In the genomic region with DNA sequence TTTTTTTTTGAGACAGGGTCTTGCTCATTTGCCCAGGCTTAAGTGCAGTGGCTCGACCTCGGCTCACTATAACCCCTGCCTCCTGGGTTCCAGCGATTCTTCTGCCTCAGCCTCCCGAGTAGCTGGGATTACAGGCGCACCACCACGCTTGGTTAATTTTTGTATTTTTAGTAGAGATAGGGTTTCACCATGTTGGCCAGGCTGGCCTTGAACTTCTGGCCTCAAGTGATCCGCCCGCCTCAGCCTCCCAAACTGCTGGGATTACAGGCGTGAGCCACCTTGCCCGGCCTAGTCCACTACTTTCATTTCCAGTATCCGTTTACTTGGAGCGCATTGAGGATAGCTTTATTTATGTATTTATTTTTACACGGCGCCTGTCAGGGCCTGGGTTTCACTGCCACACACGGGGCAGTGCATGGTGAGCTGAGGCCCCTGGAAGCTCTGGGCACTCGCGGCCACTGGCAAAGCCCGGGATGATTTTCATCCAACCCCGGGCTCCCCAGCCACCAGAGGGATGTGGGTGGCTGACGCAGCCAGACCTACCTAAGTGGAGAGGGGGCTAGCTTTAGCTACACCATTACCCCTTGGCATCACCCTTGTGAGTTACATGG, we compare ENCODE assay signal across 23 cellular contexts. TPM values are rescaled to one million over a fixed set of nuclear protein-coding genes. Genes with fewer than 3 reads are reported as not detected.
DNase-seq lines count a peak whose midpoint lies in the region; ATAC-seq, FAIRE-seq and TF ChIP-seq lines count a peak whose summit lies in the region.
"Had no signal": no experiment of that assay in that cellular context is flagged by ENCODE, and none has a peak within 500 bp of the region (broad histone marks: within the 10 kb centered on the region; RNA-seq: fewer than 3 reads in every experiment).

No MANE protein-coding gene starts in this region.

- H3K9me3 Mint-ChIP-seq in activated T-helper 17 cell treated with anti-CD3 and anti-CD28 coated beads, Interleukin-2, amount 50 U/mL, for 72 hours: no peaks in the 10 kb centered on the region
- no peaks in the 10 kb centered on the region for H3K9me3 Mint-ChIP-seq in nephron
- H3K9me3 Mint-ChIP-seq in nephron progenitor cell: no peaks in the 10 kb centered on the region
- H3K9me3 Mint-ChIP-seq: activated CD4-positive, alpha-beta memory T cell treated with anti-CD3 and anti-CD28 coated beads for 36 hours; activated naive CD4-positive, alpha-beta T cell treated with anti-CD3 and anti-CD28 coated beads, Interleukin-2, amount 50 U/mL, for 72 hours; CD4-positive, CD25-positive, alpha-beta regulatory T cell; type B pancreatic cell had no signal

- no peak overlapping the region for H3K4me3 ChIP-seq in tibial artery
- H3K4me3 ChIP-seq: breast epithelium, right lobe of liver had no signal

- DNase-seq in activated T-cell treated with anti-CD3 and anti-CD28 coated beads, Interleukin-2, amount 50 U/mL, for 1 hour: peak; percentile 13
- DNase-seq in activated T-cell treated with anti-CD3 and anti-CD28 coated beads for 4 hours: no peak
- peak in 1 of 2 donors; percentile 52 for DNase-seq in tibial artery
- DNase-seq in HTR-8/SVneo (ENCODE audit: insufficient read length, low spot score): no peak
- DNase-seq in nephron progenitor cell: no peak
- DNase-seq in DMS53 treated with DMSO at 0.1 percent for 48 hours (lab: John Stamatoyannopoulos, UW; ENCODE audit: unreplicated experiment): no peak
- DNase-seq: 8988T, NCI-H2029 treated with DMSO at 0.1 percent for 48 hours had no signal

- H3K27ac ChIP-seq in tibial artery: peak overlapping the region; percentile 99
- H3K27ac ChIP-seq: right lobe of liver had no signal

- intact Hi-C loops in tibial artery (cut with DNase I; ENCODE audit: low total_unique reads): loop anchor here (10.0 kb wide), 1 partner anchor 218 kb away; a partner anchor contains a TSS

- H3K36me3 Mint-ChIP-seq in activated T-helper 17 cell treated with anti-CD3 and anti-CD28 coated beads, Interleukin-2, amount 50 U/mL, for 72 hours (ENCODE audit: low read depth): no peaks in the 10 kb centered on the region
- no peaks in the 10 kb centered on the region for H3K36me3 Mint-ChIP-seq in nephron (ENCODE audit: low read depth)
- no peaks in the 10 kb centered on the region for H3K36me3 Mint-ChIP-seq in nephron progenitor cell (ENCODE audit: low read depth)
- H3K36me3 Mint-ChIP-seq: activated CD4-positive, alpha-beta memory T cell treated with anti-CD3 and anti-CD28 coated beads for 36 hours; activated naive CD4-positive, alpha-beta T cell treated with anti-CD3 and anti-CD28 coated beads, Interleukin-2, amount 50 U/mL, for 72 hours; CD4-positive, CD25-positive, alpha-beta regulatory T cell; type B pancreatic cell had no signal

- peak overlapping the region; percentile 3 for H3K4me3 Mint-ChIP-seq in activated T-helper 17 cell treated with anti-CD3 and anti-CD28 coated beads, Interleukin-2, amount 50 U/mL, for 72 hours
- no peak overlapping the region for H3K4me3 Mint-ChIP-seq in nephron
- H3K4me3 Mint-ChIP-seq in nephron progenitor cell: no peak overlapping the region
- H3K4me3 Mint-ChIP-seq: activated CD4-positive, alpha-beta memory T cell treated with anti-CD3 and anti-CD28 coated beads for 36 hours had no signal

- H3K4me1 ChIP-seq in tibial artery: peaks cover 0 to 54% (median 44%) of the 10 kb centered on the region in 4 donors

- no peaks in the 10 kb centered on the region for H3K9me3 ChIP-seq in tibial artery
- H3K9me3 ChIP-seq: breast epithelium, right lobe of liver had no signal

- H3K36me3 ChIP-seq in tibial artery: no peaks in the 10 kb centered on the region
- H3K36me3 ChIP-seq: breast epithelium, right lobe of liver had no signal

- H3K4me1 Mint-ChIP-seq in activated T-helper 17 cell treated with anti-CD3 and anti-CD28 coated beads, Interleukin-2, amount 50 U/mL, for 72 hours: peaks cover 22% of the 10 kb centered on the region
- peaks cover 35% of the 10 kb centered on the region for H3K4me1 Mint-ChIP-seq in nephron
- H3K4me1 Mint-ChIP-seq in nephron progenitor cell: peaks cover 55% of the 10 kb centered on the region

- no peaks in the 10 kb centered on the region for H3K27me3 Mint-ChIP-seq in activated T-helper 17 cell treated with anti-CD3 and anti-CD28 coated beads, Interleukin-2, amount 50 U/mL, for 72 hours
- H3K27me3 Mint-ChIP-seq in nephron (ENCODE audit: low read depth): peaks cover 11% of the 10 kb centered on the region
- H3K27me3 Mint-ChIP-seq in nephron progenitor cell (ENCODE audit: low read depth, poor library complexity): peaks cover 8% of the 10 kb centered on the region

- FAIRE-seq in HTR-8/SVneo (lab: Jason Lieb, UNC): no peak

- no peak for ATAC-seq in activated T-helper 17 cell treated with anti-CD3 and anti-CD28 coated beads, Interleukin-2, amount 50 U/mL, for 72 hours (replicated peaks)

- H3K27me3 ChIP-seq in tibial artery: no peaks in the 10 kb centered on the region
- H3K27me3 ChIP-seq: right lobe of liver had no signal

- TF ChIP-seq CTCF in nephron (IDR thresholded peaks at IDR 0.05; ENCODE audit: unreplicated experiment in 3 of 3) (no peak), tibial artery (IDR thresholded peaks at IDR 0.05) (no peak), nephron progenitor cell (IDR thresholded peaks at IDR 0.05) (no peak)

- no peak overlapping the region for H3K27ac Mint-ChIP-seq in activated T-helper 17 cell treated with anti-CD3 and anti-CD28 coated beads, Interleukin-2, amount 50 U/mL, for 72 hours
- peak overlapping the region in 2 of 3 experiments; percentile 31 to 40 for H3K27ac Mint-ChIP-seq in nephron
- no peak overlapping the region for H3K27ac Mint-ChIP-seq in nephron progenitor cell
- H3K27ac Mint-ChIP-seq: activated CD4-positive, alpha-beta memory T cell treated with anti-CD3 and anti-CD28 coated beads for 36 hours; activated naive CD4-positive, alpha-beta T cell treated with anti-CD3 and anti-CD28 coated beads, Interleukin-2, amount 50 U/mL, for 72 hours had no signal

RNA-seq across cellular contexts. Expression of a gene that starts 6.1 kb away (rescaled TPM):
- total RNA-seq in activated T-helper 17 cell treated with anti-CD3 and anti-CD28 coated beads, Interleukin-2, amount 50 U/mL, for 72 hours: 10 to 100 TPM in 1 of 2 donors, 1 to 10 TPM in 1; 8.2 to 31.1 TPM

RNA-seq across cellular contexts. Expression of a gene that starts 11.3 kb away (rescaled TPM):
- 10 to 100 TPM; 23.7 to 32.6 TPM for total RNA-seq in activated T-helper 17 cell treated with anti-CD3 and anti-CD28 coated beads, Interleukin-2, amount 50 U/mL, for 72 hours

RNA-seq across cellular contexts. Expression of a gene that starts 17.7 kb away (rescaled TPM):
- total RNA-seq in activated T-helper 17 cell treated with anti-CD3 and anti-CD28 coated beads, Interleukin-2, amount 50 U/mL, for 72 hours: not detected
- total RNA-seq: activated CD4-positive, alpha-beta memory T cell treated with anti-CD3 and anti-CD28 coated beads for 36 hours; activated naive CD4-positive, alpha-beta T cell treated with anti-CD3 and anti-CD28 coated beads, Interleukin-2, amount 50 U/mL, for 72 hours; CD4-positive, CD25-positive, alpha-beta regulatory T cell; H4; MCF 10A; T-helper 2 cell treated with Interferon-gamma antibody and Interleukin-4, amounts not matched to agents 100 ng/mL and 5 ng/mL, for 36 hours had no signal

RNA-seq across cellular contexts. Expression of a gene that starts 23.5 kb away (rescaled TPM):
- total RNA-seq in activated T-helper 17 cell treated with anti-CD3 and anti-CD28 coated beads, Interleukin-2, amount 50 U/mL, for 72 hours: not detected
- total RNA-seq: activated CD4-positive, alpha-beta memory T cell treated with anti-CD3 and anti-CD28 coated beads for 36 hours; activated naive CD4-positive, alpha-beta T cell treated with anti-CD3 and anti-CD28 coated beads, Interleukin-2, amount 50 U/mL, for 72 hours; CD4-positive, CD25-positive, alpha-beta regulatory T cell; chondrocyte; endothelial cell of umbilical vein; H4; HT1080; MCF 10A; posterior vena cava; right lobe of liver; T-helper 2 cell treated with Interferon-gamma antibody and Interleukin-4, amounts not matched to agents 100 ng/mL and 5 ng/mL, for 36 hours had no signal

RNA-seq across cellular contexts. Expression of a gene that starts 58.5 kb away (rescaled TPM):
- 1 to 10 TPM in 1 of 2 donors, under 1 TPM in 1; 0.52 to 1.3 TPM for total RNA-seq in activated T-helper 17 cell treated with anti-CD3 and anti-CD28 coated beads, Interleukin-2, amount 50 U/mL, for 72 hours

Comparison
In these comparisons a context has a peak if more than half of its experiments do, and no peak if none do; other contexts are left out.
1. H3K27ac Mint-ChIP-seq: peak in nephron (2 of 3); none in activated T-helper 17 cell treated with anti-CD3 and anti-CD28 coated beads, Interleukin-2, amount 50 U/mL, for 72 hours (single experiment) and nephron progenitor cell (single experiment).